23 cellular contexts compared by ENCODE assay signal in genomic region chr20:51945177-51945576, GRCh38.
"Had no signal": no experiment of that assay in that cellular context is flagged by ENCODE, and none has a peak within 500 bp of the region (broad histone marks: within the 10 kb centered on the region; RNA-seq: fewer than 3 reads in every experiment).

No MANE protein-coding gene starts in this region.

- H3K36me3 ChIP-seq: gastrocnemius medialis, pancreas, suprapubic skin, transverse colon, upper lobe of right lung, uterus had no signal

- H3K9me3 ChIP-seq: gastrocnemius medialis, pancreas, suprapubic skin, transverse colon, upper lobe of right lung, uterus had no signal

- H3K36me3 Mint-ChIP-seq: naive thymus-derived CD8-positive, alpha-beta T cell had no signal

- H3K4me3 ChIP-seq: dorsolateral prefrontal cortex, gastrocnemius medialis, pancreas, smooth muscle cell, suprapubic skin, transverse colon, upper lobe of right lung, uterus had no signal

- H3K4me2 ChIP-seq: smooth muscle cell had no signal

- H3K9me3 Mint-ChIP-seq: stimulated activated naive CD8-positive, alpha-beta T cell treated with anti-CD3 and anti-CD28 coated beads, Interleukin-15, amount 100 ng/mL, for 72 hours had no signal

- H3K27ac Mint-ChIP-seq: naive thymus-derived CD8-positive, alpha-beta T cell; nephron progenitor cell; stimulated activated naive CD8-positive, alpha-beta T cell treated with anti-CD3 and anti-CD28 coated beads, Interleukin-15, amount 100 ng/mL, for 72 hours had no signal

- DNase-seq: dorsolateral prefrontal cortex; effector CD4-positive, alpha-beta T cell; gastrocnemius medialis; head of caudate nucleus; kidney; mesendoderm; naive thymus-derived CD8-positive, alpha-beta T cell; nephron progenitor cell; occipital lobe; pancreas; retina; stimulated activated CD4-positive, alpha-beta T cell treated with anti-CD3 and anti-CD28 coated beads, Interleukin-12 subunit alpha, Interleukin-12 subunit beta, amount 100 ng/mL, for 4 hours; stimulated activated CD4-positive, alpha-beta T cell treated with anti-CD3 and anti-CD28 coated beads, Interleukin-1b, Interleukin-23, amount 100 ng/mL, for 48 hours; stimulated activated CD4-positive, alpha-beta T cell treated with anti-CD3 and anti-CD28 coated beads, Interleukin-4, amount 100 ng/mL, for 1 hour; stimulated activated CD8-positive, alpha-beta memory T cell treated with anti-CD3 and anti-CD28 coated beads, Interleukin-4, amount 100 ng/mL, for 48 hours; stimulated activated naive CD4-positive, alpha-beta T cell; stimulated activated naive CD8-positive, alpha-beta T cell treated with anti-CD3 and anti-CD28 coated beads, Interleukin-15, amount 100 ng/mL, for 72 hours; transverse colon; upper lobe of right lung; uterus had no signal

- H3K27ac ChIP-seq: dorsolateral prefrontal cortex, gastrocnemius medialis, pancreas, suprapubic skin, transverse colon, upper lobe of right lung, uterus had no signal

- H3K4me1 Mint-ChIP-seq: naive thymus-derived CD8-positive, alpha-beta T cell; stimulated activated naive CD8-positive, alpha-beta T cell treated with anti-CD3 and anti-CD28 coated beads, Interleukin-15, amount 100 ng/mL, for 72 hours had no signal

- H3K4me3 Mint-ChIP-seq: naive thymus-derived CD8-positive, alpha-beta T cell; nephron progenitor cell; stimulated activated naive CD8-positive, alpha-beta T cell treated with anti-CD3 and anti-CD28 coated beads, Interleukin-15, amount 100 ng/mL, for 72 hours had no signal

- ATAC-seq: gastrocnemius medialis; left lobe of liver; naive thymus-derived CD8-positive, alpha-beta T cell; pancreas; stimulated activated naive CD8-positive, alpha-beta T cell treated with anti-CD3 and anti-CD28 coated beads, Interleukin-15, amount 100 ng/mL, for 72 hours; upper lobe of right lung had no signal

- H3K27me3 ChIP-seq: dorsolateral prefrontal cortex, gastrocnemius medialis, pancreas, suprapubic skin, transverse colon, upper lobe of right lung, uterus had no signal

- H3K27me3 Mint-ChIP-seq: stimulated activated naive CD8-positive, alpha-beta T cell treated with anti-CD3 and anti-CD28 coated beads, Interleukin-15, amount 100 ng/mL, for 72 hours had no signal

- H3K4me1 ChIP-seq: gastrocnemius medialis, pancreas, suprapubic skin, transverse colon, upper lobe of right lung, uterus had no signal
